In the genomic region with DNA sequence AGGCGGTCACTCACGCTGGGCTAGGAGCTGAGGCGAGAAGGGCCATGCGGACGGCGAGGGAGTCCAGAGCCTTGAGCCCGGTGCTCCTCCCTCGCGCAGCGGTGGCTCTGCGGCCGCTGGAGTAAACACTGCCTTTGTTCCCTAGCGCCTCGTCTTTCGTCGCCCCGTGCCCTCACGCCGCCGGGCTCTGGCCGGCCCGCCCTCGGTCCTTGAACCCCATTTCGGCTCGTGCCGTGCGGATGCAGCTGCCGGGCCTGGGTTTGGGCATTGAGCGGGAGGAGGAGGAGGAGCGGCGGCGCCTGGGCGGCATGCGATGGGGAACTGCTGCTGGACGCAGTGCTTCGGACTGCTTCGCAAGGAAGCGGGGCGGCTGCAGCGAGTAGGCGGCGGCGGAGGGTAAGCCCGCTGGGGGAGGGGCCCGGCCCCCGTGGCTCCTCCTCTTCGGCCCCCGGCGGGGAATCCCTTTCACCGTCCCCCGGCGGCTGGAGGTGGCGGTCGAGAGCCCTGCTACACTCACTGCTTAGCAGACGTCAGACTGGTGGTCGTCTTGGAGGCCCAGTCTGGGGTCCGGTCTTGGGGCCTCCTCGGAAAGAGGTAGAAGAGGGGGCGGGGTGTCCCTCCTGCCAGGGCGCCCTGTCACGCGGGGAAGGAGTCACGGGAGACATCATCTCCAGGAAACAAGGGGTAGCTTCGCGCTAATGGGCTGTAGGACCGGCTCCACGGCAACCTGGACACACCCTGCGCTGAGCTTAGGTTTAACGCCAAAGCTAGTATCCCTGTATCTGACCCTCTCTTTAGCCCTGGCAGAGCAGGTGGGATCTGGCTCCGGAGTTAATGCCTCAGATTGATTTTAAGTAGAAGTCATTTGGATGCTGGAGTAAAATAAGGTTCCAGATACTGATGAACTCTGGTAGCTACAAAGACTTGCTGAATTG, we compare ENCODE assay signal across 1 cellular context.
TF ChIP-seq lines count a peak whose summit lies in the region.

A gene with protein sequence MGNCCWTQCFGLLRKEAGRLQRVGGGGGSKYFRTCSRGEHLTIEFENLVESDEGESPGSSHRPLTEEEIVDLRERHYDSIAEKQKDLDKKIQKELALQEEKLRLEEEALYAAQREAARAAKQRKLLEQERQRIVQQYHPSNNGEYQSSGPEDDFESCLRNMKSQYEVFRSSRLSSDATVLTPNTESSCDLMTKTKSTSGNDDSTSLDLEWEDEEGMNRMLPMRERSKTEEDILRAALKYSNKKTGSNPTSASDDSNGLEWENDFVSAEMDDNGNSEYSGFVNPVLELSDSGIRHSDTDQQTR (plus strand): TSS at position 9 of the 935 bp plus-strand sequence. CDS start 305 bp downstream, at position 314.

TF ChIP-seq in HEK293, 187 proteins besides CTCF, POLR2A, EP300 and RAD21 (continued from another document):
- TF ChIP-seq ZNF76 (tag by site-specific recombination; IDR thresholded peaks at IDR 0.05; ENCODE audit: borderline replicate concordance, low read depth), result peak; percentile 28; the same call in 1 of the 2 replicates
- no peak for TF ChIP-seq ZNF624 (tag by site-specific recombination; IDR thresholded peaks at IDR 0.05)
- TF ChIP-seq ZNF785 (tag by site-specific recombination; IDR thresholded peaks at IDR 0.05), result no peak
- no peak for TF ChIP-seq SALL2 (tag by site-specific recombination; IDR thresholded peaks at IDR 0.05; ENCODE audit: borderline replicate concordance)
- TF ChIP-seq ZSCAN30 (tag by site-specific recombination; IDR thresholded peaks at IDR 0.05), result no peak
- TF ChIP-seq, protein P1, sequence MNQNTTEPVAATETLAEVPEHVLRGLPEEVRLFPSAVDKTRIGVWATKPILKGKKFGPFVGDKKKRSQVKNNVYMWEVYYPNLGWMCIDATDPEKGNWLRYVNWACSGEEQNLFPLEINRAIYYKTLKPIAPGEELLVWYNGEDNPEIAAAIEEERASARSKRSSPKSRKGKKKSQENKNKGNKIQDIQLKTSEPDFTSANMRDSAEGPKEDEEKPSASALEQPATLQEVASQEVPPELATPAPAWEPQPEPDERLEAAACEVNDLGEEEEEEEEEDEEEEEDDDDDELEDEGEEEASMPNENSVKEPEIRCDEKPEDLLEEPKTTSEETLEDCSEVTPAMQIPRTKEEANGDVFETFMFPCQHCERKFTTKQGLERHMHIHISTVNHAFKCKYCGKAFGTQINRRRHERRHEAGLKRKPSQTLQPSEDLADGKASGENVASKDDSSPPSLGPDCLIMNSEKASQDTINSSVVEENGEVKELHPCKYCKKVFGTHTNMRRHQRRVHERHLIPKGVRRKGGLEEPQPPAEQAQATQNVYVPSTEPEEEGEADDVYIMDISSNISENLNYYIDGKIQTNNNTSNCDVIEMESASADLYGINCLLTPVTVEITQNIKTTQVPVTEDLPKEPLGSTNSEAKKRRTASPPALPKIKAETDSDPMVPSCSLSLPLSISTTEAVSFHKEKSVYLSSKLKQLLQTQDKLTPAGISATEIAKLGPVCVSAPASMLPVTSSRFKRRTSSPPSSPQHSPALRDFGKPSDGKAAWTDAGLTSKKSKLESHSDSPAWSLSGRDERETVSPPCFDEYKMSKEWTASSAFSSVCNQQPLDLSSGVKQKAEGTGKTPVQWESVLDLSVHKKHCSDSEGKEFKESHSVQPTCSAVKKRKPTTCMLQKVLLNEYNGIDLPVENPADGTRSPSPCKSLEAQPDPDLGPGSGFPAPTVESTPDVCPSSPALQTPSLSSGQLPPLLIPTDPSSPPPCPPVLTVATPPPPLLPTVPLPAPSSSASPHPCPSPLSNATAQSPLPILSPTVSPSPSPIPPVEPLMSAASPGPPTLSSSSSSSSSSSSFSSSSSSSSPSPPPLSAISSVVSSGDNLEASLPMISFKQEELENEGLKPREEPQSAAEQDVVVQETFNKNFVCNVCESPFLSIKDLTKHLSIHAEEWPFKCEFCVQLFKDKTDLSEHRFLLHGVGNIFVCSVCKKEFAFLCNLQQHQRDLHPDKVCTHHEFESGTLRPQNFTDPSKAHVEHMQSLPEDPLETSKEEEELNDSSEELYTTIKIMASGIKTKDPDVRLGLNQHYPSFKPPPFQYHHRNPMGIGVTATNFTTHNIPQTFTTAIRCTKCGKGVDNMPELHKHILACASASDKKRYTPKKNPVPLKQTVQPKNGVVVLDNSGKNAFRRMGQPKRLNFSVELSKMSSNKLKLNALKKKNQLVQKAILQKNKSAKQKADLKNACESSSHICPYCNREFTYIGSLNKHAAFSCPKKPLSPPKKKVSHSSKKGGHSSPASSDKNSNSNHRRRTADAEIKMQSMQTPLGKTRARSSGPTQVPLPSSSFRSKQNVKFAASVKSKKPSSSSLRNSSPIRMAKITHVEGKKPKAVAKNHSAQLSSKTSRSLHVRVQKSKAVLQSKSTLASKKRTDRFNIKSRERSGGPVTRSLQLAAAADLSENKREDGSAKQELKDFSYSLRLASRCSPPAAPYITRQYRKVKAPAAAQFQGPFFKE (tag by site-specific recombination; IDR thresholded peaks at IDR 0.05; ENCODE audit: borderline replicate concordance), result no peak
- TF ChIP-seq ZNF561 (tag by site-specific recombination; IDR thresholded peaks at IDR 0.05; ENCODE audit: borderline replicate concordance), result no peak
- TF ChIP-seq ZNF114 (tag by site-specific recombination; IDR thresholded peaks at IDR 0.05), result no peak
- TF ChIP-seq, protein P2, sequence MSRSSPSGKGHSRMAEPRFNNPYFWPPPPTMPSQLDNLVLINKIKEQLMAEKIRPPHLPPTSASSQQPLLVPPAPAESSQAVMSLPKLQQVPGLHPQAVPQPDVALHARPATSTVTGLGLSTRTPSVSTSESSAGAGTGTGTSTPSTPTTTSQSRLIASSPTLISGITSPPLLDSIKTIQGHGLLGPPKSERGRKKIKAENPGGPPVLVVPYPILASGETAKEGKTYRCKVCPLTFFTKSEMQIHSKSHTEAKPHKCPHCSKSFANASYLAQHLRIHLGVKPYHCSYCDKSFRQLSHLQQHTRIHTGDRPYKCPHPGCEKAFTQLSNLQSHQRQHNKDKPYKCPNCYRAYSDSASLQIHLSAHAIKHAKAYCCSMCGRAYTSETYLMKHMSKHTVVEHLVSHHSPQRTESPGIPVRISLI (tag by site-specific recombination; IDR thresholded peaks at IDR 0.05), result no peak
- TF ChIP-seq ZNF791 (tag by site-specific recombination; IDR thresholded peaks at IDR 0.05), result no peak
- TF ChIP-seq, protein P3, sequence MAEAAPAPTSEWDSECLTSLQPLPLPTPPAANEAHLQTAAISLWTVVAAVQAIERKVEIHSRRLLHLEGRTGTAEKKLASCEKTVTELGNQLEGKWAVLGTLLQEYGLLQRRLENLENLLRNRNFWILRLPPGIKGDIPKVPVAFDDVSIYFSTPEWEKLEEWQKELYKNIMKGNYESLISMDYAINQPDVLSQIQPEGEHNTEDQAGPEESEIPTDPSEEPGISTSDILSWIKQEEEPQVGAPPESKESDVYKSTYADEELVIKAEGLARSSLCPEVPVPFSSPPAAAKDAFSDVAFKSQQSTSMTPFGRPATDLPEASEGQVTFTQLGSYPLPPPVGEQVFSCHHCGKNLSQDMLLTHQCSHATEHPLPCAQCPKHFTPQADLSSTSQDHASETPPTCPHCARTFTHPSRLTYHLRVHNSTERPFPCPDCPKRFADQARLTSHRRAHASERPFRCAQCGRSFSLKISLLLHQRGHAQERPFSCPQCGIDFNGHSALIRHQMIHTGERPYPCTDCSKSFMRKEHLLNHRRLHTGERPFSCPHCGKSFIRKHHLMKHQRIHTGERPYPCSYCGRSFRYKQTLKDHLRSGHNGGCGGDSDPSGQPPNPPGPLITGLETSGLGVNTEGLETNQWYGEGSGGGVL (tag by site-specific recombination; IDR thresholded peaks at IDR 0.05), result no peak
- no peak for TF ChIP-seq ZFP3 (tag by site-specific recombination; IDR thresholded peaks at IDR 0.05; ENCODE audit: low read depth)
- TF ChIP-seq, protein P4, sequence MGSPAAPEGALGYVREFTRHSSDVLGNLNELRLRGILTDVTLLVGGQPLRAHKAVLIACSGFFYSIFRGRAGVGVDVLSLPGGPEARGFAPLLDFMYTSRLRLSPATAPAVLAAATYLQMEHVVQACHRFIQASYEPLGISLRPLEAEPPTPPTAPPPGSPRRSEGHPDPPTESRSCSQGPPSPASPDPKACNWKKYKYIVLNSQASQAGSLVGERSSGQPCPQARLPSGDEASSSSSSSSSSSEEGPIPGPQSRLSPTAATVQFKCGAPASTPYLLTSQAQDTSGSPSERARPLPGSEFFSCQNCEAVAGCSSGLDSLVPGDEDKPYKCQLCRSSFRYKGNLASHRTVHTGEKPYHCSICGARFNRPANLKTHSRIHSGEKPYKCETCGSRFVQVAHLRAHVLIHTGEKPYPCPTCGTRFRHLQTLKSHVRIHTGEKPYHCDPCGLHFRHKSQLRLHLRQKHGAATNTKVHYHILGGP (tag by site-specific recombination; IDR thresholded peaks at IDR 0.05), result no peak
- peak; percentile 29; the same call in 1 of the 2 replicates for TF ChIP-seq ZNF341 (tag by site-specific recombination; IDR thresholded peaks at IDR 0.05; ENCODE audit: low read depth)
- TF ChIP-seq, protein P5, sequence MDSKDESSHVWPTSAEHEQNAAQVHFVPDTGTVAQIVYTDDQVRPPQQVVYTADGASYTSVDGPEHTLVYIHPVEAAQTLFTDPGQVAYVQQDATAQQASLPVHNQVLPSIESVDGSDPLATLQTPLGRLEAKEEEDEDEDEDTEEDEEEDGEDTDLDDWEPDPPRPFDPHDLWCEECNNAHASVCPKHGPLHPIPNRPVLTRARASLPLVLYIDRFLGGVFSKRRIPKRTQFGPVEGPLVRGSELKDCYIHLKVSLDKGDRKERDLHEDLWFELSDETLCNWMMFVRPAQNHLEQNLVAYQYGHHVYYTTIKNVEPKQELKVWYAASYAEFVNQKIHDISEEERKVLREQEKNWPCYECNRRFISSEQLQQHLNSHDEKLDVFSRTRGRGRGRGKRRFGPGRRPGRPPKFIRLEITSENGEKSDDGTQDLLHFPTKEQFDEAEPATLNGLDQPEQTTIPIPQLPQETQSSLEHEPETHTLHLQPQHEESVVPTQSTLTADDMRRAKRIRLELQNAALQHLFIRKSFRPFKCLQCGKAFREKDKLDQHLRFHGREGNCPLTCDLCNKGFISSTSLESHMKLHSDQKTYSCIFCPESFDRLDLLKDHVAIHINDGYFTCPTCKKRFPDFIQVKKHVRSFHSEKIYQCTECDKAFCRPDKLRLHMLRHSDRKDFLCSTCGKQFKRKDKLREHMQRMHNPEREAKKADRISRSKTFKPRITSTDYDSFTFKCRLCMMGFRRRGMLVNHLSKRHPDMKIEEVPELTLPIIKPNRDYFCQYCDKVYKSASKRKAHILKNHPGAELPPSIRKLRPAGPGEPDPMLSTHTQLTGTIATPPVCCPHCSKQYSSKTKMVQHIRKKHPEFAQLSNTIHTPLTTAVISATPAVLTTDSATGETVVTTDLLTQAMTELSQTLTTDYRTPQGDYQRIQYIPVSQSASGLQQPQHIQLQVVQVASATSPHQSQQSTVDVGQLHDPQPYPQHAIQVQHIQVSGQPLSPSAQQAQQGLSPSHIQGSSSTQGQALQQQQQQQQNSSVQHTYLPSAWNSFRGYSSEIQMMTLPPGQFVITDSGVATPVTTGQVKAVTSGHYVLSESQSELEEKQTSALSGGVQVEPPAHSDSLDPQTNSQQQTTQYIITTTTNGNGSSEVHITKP (tag by site-specific recombination; IDR thresholded peaks at IDR 0.05), result no peak; the same call in 1 of the 2 replicates
- no peak for TF ChIP-seq ZNF37A (tag by site-specific recombination; IDR thresholded peaks at IDR 0.05)
- TF ChIP-seq ZNF521 (tag by site-specific recombination; IDR thresholded peaks at IDR 0.05), result no peak
- no peak for TF ChIP-seq HOXC10 (CRISPR knock-in tag; IDR thresholded peaks at IDR 0.05)
- no peak for TF ChIP-seq ZNF514 (tag by site-specific recombination; IDR thresholded peaks at IDR 0.05)
- TF ChIP-seq SP7 (tag by site-specific recombination; IDR thresholded peaks at IDR 0.05), result peak; percentile 59; the same call in 1 of the 2 replicates
- peak; percentile 61 for TF ChIP-seq EGR2 (tag by site-specific recombination; IDR thresholded peaks at IDR 0.05; ENCODE audit: low read depth)
- TF ChIP-seq ZNF837 (tag by site-specific recombination; IDR thresholded peaks at IDR 0.05), result no peak
- TF ChIP-seq ZSCAN23 (tag by site-specific recombination; IDR thresholded peaks at IDR 0.05), result no peak; the same call in 1 of the 2 replicates
- TF ChIP-seq ZNF121 (tag by site-specific recombination; IDR thresholded peaks at IDR 0.05), result peak; percentile 56; the same call in 1 of the 2 replicates
- no peak for TF ChIP-seq RBAK (tag by site-specific recombination; IDR thresholded peaks at IDR 0.05)
- TF ChIP-seq TCF7L2 (IDR thresholded peaks at IDR 0.05; ENCODE audit: borderline replicate concordance, low read depth, low read length), result no peak
- peak; percentile 3; the same call in 1 of the 2 replicates for TF ChIP-seq KLF9 (tag by site-specific recombination; IDR thresholded peaks at IDR 0.05; ENCODE audit: low read depth)
- 0 out of 2 replicates have a peak, but pooled peaks have one; percentile 4 for TF ChIP-seq ZNF146 (tag by site-specific recombination; IDR thresholded peaks at IDR 0.05)
- peak; percentile 81 for TF ChIP-seq ZNF501 (tag by site-specific recombination; IDR thresholded peaks at IDR 0.05)
- no peak for TF ChIP-seq ZBTB21 (tag by site-specific recombination; IDR thresholded peaks at IDR 0.05)
- no peak for TF ChIP-seq ZNF292 (tag by site-specific recombination; IDR thresholded peaks at IDR 0.05; ENCODE audit: borderline replicate concordance, low read depth)
- TF ChIP-seq ZNF302 (tag by site-specific recombination; IDR thresholded peaks at IDR 0.05; ENCODE audit: low read depth), result no peak
- TF ChIP-seq ZNF132 (tag by site-specific recombination; IDR thresholded peaks at IDR 0.05; ENCODE audit: borderline replicate concordance), result no peak
- no peak for TF ChIP-seq ZNF664 (tag by site-specific recombination; IDR thresholded peaks at IDR 0.05)
- no peak for TF ChIP-seq TRIM28 (IDR thresholded peaks at IDR 0.05; ENCODE audit: borderline replicate concordance, low read length)
